ENCODE assay signal across 1 cellular context in the genomic region with DNA sequence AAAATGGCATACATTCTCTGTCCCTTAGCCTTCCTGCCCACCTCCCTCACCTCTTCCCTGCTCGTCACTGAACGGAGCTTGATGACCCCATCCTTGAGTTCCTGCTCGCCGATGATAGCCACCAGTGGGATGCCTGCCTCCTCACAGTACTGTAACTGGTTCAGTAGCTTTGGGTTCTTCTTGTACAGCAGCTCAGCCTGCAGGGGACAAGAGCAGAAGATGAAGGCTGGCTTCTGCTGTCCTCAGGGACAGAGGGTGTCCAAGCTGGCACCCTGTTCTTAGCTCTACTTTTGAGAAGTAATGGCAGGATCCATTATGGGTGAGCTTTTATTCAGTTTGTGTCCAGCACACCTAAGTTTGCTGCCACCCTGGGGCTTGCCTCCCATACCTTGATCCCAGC.
TF ChIP-seq lines count a peak whose summit lies in the region.

No MANE protein-coding gene starts in this region.

TF ChIP-seq in SK-N-SH, 30 proteins besides CTCF, POLR2A, EP300 and RAD21:
- TF ChIP-seq POLR2AphosphoS5 (IDR thresholded peaks at IDR 0.05; ENCODE audit: low read depth, low read length): 0 out of 2 replicates have a peak, but pooled peaks have one; percentile 2
- no peak for TF ChIP-seq MEF2A (IDR thresholded peaks at IDR 0.05; ENCODE audit: borderline replicate concordance, low read depth)
- TF ChIP-seq, protein P1, sequence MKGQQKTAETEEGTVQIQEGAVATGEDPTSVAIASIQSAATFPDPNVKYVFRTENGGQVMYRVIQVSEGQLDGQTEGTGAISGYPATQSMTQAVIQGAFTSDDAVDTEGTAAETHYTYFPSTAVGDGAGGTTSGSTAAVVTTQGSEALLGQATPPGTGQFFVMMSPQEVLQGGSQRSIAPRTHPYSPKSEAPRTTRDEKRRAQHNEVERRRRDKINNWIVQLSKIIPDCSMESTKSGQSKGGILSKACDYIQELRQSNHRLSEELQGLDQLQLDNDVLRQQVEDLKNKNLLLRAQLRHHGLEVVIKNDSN (IDR thresholded peaks at IDR 0.05; ENCODE audit: borderline replicate concordance, low read depth): no peak
